In genomic region chr9:137015976-137016375, GRCh38 we compare ENCODE assay signal across 22 cellular contexts.
"Had no signal": no experiment of that assay in that cellular context is flagged by ENCODE, and none has a peak within 500 bp of the region (broad histone marks: within the 10 kb centered on the region; RNA-seq: fewer than 3 reads in every experiment).

No MANE protein-coding gene starts in this region.

- H3K27ac ChIP-seq: colonic mucosa, coronary artery, epithelial cell of prostate, esophagus muscularis mucosa, esophagus squamous epithelium, foreskin keratinocyte, gastrocnemius medialis, gastroesophageal sphincter, heart left ventricle, heart right ventricle had no signal

- DNase-seq: colonic mucosa; cortex of kidney; dermis blood vessel endothelial cell; dorsolateral prefrontal cortex; effector CD8-positive, alpha-beta T cell; effector memory CD4-positive, alpha-beta T cell; effector memory CD8-positive, alpha-beta T cell; endodermal cell; erythroblast; esophagus squamous epithelium; foreskin fibroblast; foreskin keratinocyte; foreskin melanocyte; gastrocnemius medialis; glutamatergic neuron; head of caudate nucleus; heart left ventricle; heart right ventricle had no signal

- H3K36me3 ChIP-seq: colonic mucosa had no signal

- H3K4me3 ChIP-seq: colonic mucosa, coronary artery, dorsolateral prefrontal cortex, esophagus muscularis mucosa, esophagus squamous epithelium, gastrocnemius medialis, gastroesophageal sphincter, heart left ventricle, heart right ventricle had no signal

- H3K9me3 ChIP-seq: colonic mucosa, esophagus muscularis mucosa, esophagus squamous epithelium, gastrocnemius medialis, gastroesophageal sphincter, heart left ventricle, heart right ventricle had no signal

- H3K4me1 ChIP-seq: colonic mucosa, esophagus muscularis mucosa, esophagus squamous epithelium, foreskin keratinocyte, gastrocnemius medialis, gastroesophageal sphincter, heart left ventricle, heart right ventricle had no signal
